8 cellular contexts compared by ENCODE assay signal in genomic region chr11:4393209-4394196, GRCh38. TPM values are rescaled to one million over a fixed set of nuclear protein-coding genes. Genes with fewer than 3 reads are reported as not detected.
DNase-seq lines count a peak whose midpoint lies in the region; ATAC-seq lines count a peak whose summit lies in the region.

TSS of gene TRIM21 (minus strand) at chr11:4393702. CDS start at chr11:4390409, 3,293 bp downstream.

- peaks cover 30% of the 10 kb centered on the region for H3K36me3 Mint-ChIP-seq in activated T-helper 1 cell treated with anti-CD3 and anti-CD28 coated beads, Interleukin-12 subunit alpha, Interleukin-12 subunit beta, Interleukin-2, Interleukin-4 antibody, amounts not matched to agents 30 ng/mL and 10 ng/mL and 1 ng/mL, durations not matched to agents 14 hours and 24 hours and 36 hours (ENCODE audit: low read depth)
- H3K36me3 Mint-ChIP-seq in natural killer cell treated with Interleukin-12 subunit alpha and Interleukin-12 subunit beta and Interleukin-15 and Interleukin-18, amount 100 ng/mL, for 72 hours: peaks cover 41% of the 10 kb centered on the region

- intact Hi-C loops in activated T-helper 1 cell treated with anti-CD3 and anti-CD28 coated beads, Interleukin-12 subunit alpha, Interleukin-12 subunit beta, Interleukin-2, Interleukin-4 antibody, amounts not matched to agents 30 ng/mL and 10 ng/mL and 1 ng/mL, durations not matched to agents 14 hours and 24 hours and 36 hours (cut with micrococcal nuclease): loop anchor here (1.0 to 10.0 kb wide), 6 partner anchors 19 to 1949 kb away; partner anchors contain the start of genes CNGA4, FHIP1B, KCNQ1 and TRIM68

- ATAC-seq in GM19463 (IDR thresholded peaks at IDR 0.05; ENCODE audit: unreplicated experiment): peak; percentile 99
- peak; percentile 99 to 100 for ATAC-seq in natural killer cell treated with Interleukin-12 subunit alpha and Interleukin-12 subunit beta and Interleukin-15 and Interleukin-18, amount 100 ng/mL, for 72 hours

- H3K4me1 Mint-ChIP-seq in activated T-helper 1 cell treated with anti-CD3 and anti-CD28 coated beads, Interleukin-12 subunit alpha, Interleukin-12 subunit beta, Interleukin-2, Interleukin-4 antibody, amounts not matched to agents 30 ng/mL and 10 ng/mL and 1 ng/mL, durations not matched to agents 14 hours and 24 hours and 36 hours (ENCODE audit: low read depth): peaks cover 43% of the 10 kb centered on the region
- peaks cover 36 to 41% of the 10 kb centered on the region in 2 donors for H3K4me1 Mint-ChIP-seq in natural killer cell treated with Interleukin-12 subunit alpha and Interleukin-12 subunit beta and Interleukin-15 and Interleukin-18, amount 100 ng/mL, for 72 hours (ENCODE audit: low read depth in 2 of 2)

- DNase-seq in COLO829 (ENCODE audit: low spot score): peak; percentile 85
- peak; percentile 74 for DNase-seq in HPDE6-E6E7 (ENCODE audit: extremely low spot score)
- peak; percentile 81 for DNase-seq in RPMI7951 (ENCODE audit: low read depth)
- DNase-seq in activated T-helper 1 cell treated with anti-CD3 and anti-CD28 coated beads, Interleukin-12 subunit alpha, Interleukin-12 subunit beta, Interleukin-2, Interleukin-4 antibody, amounts not matched to agents 30 ng/mL and 10 ng/mL and 1 ng/mL, durations not matched to agents 14 hours and 24 hours and 36 hours (ENCODE audit: low spot score): peak; percentile 88
- DNase-seq in fibroblast of peridontal ligament (ENCODE audit: extremely low read depth): peak; percentile 79
- DNase-seq in natural killer cell treated with Interleukin-12 subunit alpha and Interleukin-12 subunit beta and Interleukin-15 and Interleukin-18, amount 100 ng/mL, for 72 hours (ENCODE audit: low spot score): peak; percentile 87
- peak; percentile 82 for DNase-seq in stimulated activated naive CD4-positive, alpha-beta T cell treated with Interleukin-2 at 50 U/mL for 16 hours (lab: John Stamatoyannopoulos, UW)

- H3K27ac Mint-ChIP-seq in activated T-helper 1 cell treated with anti-CD3 and anti-CD28 coated beads, Interleukin-12 subunit alpha, Interleukin-12 subunit beta, Interleukin-2, Interleukin-4 antibody, amounts not matched to agents 30 ng/mL and 10 ng/mL and 1 ng/mL, durations not matched to agents 14 hours and 24 hours and 36 hours: peak within 1 kb of the TSS; percentile 87
- peak within 1 kb of the TSS; percentile 93 to 97 for H3K27ac Mint-ChIP-seq in natural killer cell treated with Interleukin-12 subunit alpha and Interleukin-12 subunit beta and Interleukin-15 and Interleukin-18, amount 100 ng/mL, for 72 hours

- no peaks in the 10 kb centered on the region for H3K27me3 Mint-ChIP-seq in activated T-helper 1 cell treated with anti-CD3 and anti-CD28 coated beads, Interleukin-12 subunit alpha, Interleukin-12 subunit beta, Interleukin-2, Interleukin-4 antibody, amounts not matched to agents 30 ng/mL and 10 ng/mL and 1 ng/mL, durations not matched to agents 14 hours and 24 hours and 36 hours (ENCODE audit: insufficient read depth)
- peaks cover 12 to 23% of the 10 kb centered on the region in 2 donors for H3K27me3 Mint-ChIP-seq in natural killer cell treated with Interleukin-12 subunit alpha and Interleukin-12 subunit beta and Interleukin-15 and Interleukin-18, amount 100 ng/mL, for 72 hours

- peak within 1 kb of the TSS; percentile 89 for H3K4me3 Mint-ChIP-seq in activated T-helper 1 cell treated with anti-CD3 and anti-CD28 coated beads, Interleukin-12 subunit alpha, Interleukin-12 subunit beta, Interleukin-2, Interleukin-4 antibody, amounts not matched to agents 30 ng/mL and 10 ng/mL and 1 ng/mL, durations not matched to agents 14 hours and 24 hours and 36 hours
- peak within 1 kb of the TSS; percentile 92 for H3K4me3 Mint-ChIP-seq in natural killer cell treated with Interleukin-12 subunit alpha and Interleukin-12 subunit beta and Interleukin-15 and Interleukin-18, amount 100 ng/mL, for 72 hours

- H3K9me3 Mint-ChIP-seq in activated T-helper 1 cell treated with anti-CD3 and anti-CD28 coated beads, Interleukin-12 subunit alpha, Interleukin-12 subunit beta, Interleukin-2, Interleukin-4 antibody, amounts not matched to agents 30 ng/mL and 10 ng/mL and 1 ng/mL, durations not matched to agents 14 hours and 24 hours and 36 hours: peaks cover 10% of the 10 kb centered on the region
- peaks cover 5% of the 10 kb centered on the region for H3K9me3 Mint-ChIP-seq in natural killer cell treated with Interleukin-12 subunit alpha and Interleukin-12 subunit beta and Interleukin-15 and Interleukin-18, amount 100 ng/mL, for 72 hours

RNA-seq across cellular contexts. Expression of gene TRIM21, which starts in this region (rescaled TPM):
- total RNA-seq in RPMI7951 (2014; rRNA removed; shearing (Covaris generic)): 19.0 and 20.2 TPM in 2 replicates
- 28.8 and 31.6 TPM in 2 replicates for total RNA-seq in activated T-helper 1 cell treated with anti-CD3 and anti-CD28 coated beads, Interleukin-12 subunit alpha, Interleukin-12 subunit beta, Interleukin-2, Interleukin-4 antibody, amounts not matched to agents 30 ng/mL and 10 ng/mL and 1 ng/mL, durations not matched to agents 14 hours and 24 hours and 36 hours
- 10 to 100 TPM; 27.3 to 41.3 TPM for total RNA-seq in natural killer cell treated with Interleukin-12 subunit alpha and Interleukin-12 subunit beta and Interleukin-15 and Interleukin-18, amount 100 ng/mL, for 72 hours

Comparison
In these comparisons a context has a peak if more than half of its experiments do, and no peak if none do; other contexts are left out.
1. Peak in every context shown above with its lines: DNase-seq and ATAC-seq.